Comparison of ENCODE assay signal across 9 cellular contexts in genomic region chr17:77464988-77465357, GRCh38.
DNase-seq lines count a peak whose midpoint lies in the region; ATAC-seq and TF ChIP-seq lines count a peak whose summit lies in the region.
"Had no signal": no experiment of that assay in that cellular context is flagged by ENCODE, and none has a peak within 500 bp of the region (broad histone marks: within the 10 kb centered on the region; RNA-seq: fewer than 3 reads in every experiment).

No MANE protein-coding gene starts in this region.

- intact Hi-C loops in CD14-positive monocyte (cut with micrococcal nuclease) (loop anchor here in 1 of 2 donors (2.0 to 5.0 kb wide), 2 partner anchors 14 to 38 kb away; no protein-coding TSS in a partner anchor), adrenal gland (cut with DNase I) (no loop called here)

- H3K27ac Mint-ChIP-seq in CD14-positive monocyte (peak overlapping the region; percentile 88 to 99 (median 97)), naive B cell (peak overlapping the region; percentile 94 to 99 (median 98))

- no peaks in the 10 kb centered on the region for H3K9me3 ChIP-seq in adrenal gland (replicated peaks in 1 of 3)

- no peak for TF ChIP-seq POLR2A in adrenal gland (IDR thresholded peaks at IDR 0.05)

- peak overlapping the region; percentile 23 for H3K4me3 ChIP-seq in HL-60 (replicated peaks; ENCODE audit: insufficient read depth, low read length)
- H3K4me3 ChIP-seq in adrenal gland: no peak overlapping the region

- H3K27me3 Mint-ChIP-seq in CD14-positive monocyte (ENCODE audit: low read depth in 3 of 3) (peaks cover 0 to 1% (median 0%) of the 10 kb centered on the region in 3 donors), naive B cell (no peaks in the 10 kb centered on the region)

- ATAC-seq in naive B cell (ENCODE audit: low read depth in 2 of 2) (no peak), left lobe of liver (no peak)

- peak overlapping the region; percentile 93 for H3K27ac ChIP-seq in HL-60 (replicated peaks)
- H3K27ac ChIP-seq in adrenal gland: peak overlapping the region in 3 of 5 donors; percentile 20 to 89 (median 57)

- peaks cover 30 to 67% of the 10 kb centered on the region in 2 donors for H3K4me1 ChIP-seq in adrenal gland (replicated peaks in 1 of 2)

- no peak for TF ChIP-seq CTCF in CD14-positive monocyte (IDR thresholded peaks at IDR 0.05)
- TF ChIP-seq CTCF in HL-60 (IDR thresholded peaks at IDR 0.05; ENCODE audit: insufficient read depth, low read length): no peak
- no peak for TF ChIP-seq CTCF in adrenal gland (IDR thresholded peaks at IDR 0.05)

- H3K9me3 Mint-ChIP-seq in CD14-positive monocyte (peaks cover 0 to 4% (median 0%) of the 10 kb centered on the region in 7 donors), naive B cell (peaks cover 0 to 4% (median 0%) of the 10 kb centered on the region in 7 donors)

- WGBS in adrenal gland, 4 donors: 88 to 92% (median 90%) methylated on average over 6 of the region's 6 CpGs

- no peak for DNase-seq in CD14-positive monocyte (ENCODE audit: low spot score)
- no peak for DNase-seq in HL-60 (ENCODE audit: low read depth in 1 of 2, low spot score in 1 of 2)
- DNase-seq in adrenal gland: no peak
- DNase-seq in naive B cell: no peak
- no peak for DNase-seq in NCI-H2171 treated with DMSO at 0.1 percent for 48 hours (lab: John Stamatoyannopoulos, UW)
- DNase-seq in cerebellar nuclear complex (lab: John Stamatoyannopoulos, UW): no peak
- no peak for DNase-seq in left lobe of liver (ENCODE audit: low spot score)
- no peak for DNase-seq in NCI-H1417 treated with DMSO at 0.1 percent for 48 hours (lab: John Stamatoyannopoulos, UW)
- DNase-seq: activated gamma-delta T cell had no signal

- peaks cover 84% of the 10 kb centered on the region for H3K4me1 Mint-ChIP-seq in CD14-positive monocyte
- peaks cover 61 to 90% (median 79%) of the 10 kb centered on the region in 3 donors for H3K4me1 Mint-ChIP-seq in naive B cell

- H3K36me3 Mint-ChIP-seq in CD14-positive monocyte (peaks cover 47 to 56% of the 10 kb centered on the region in 2 donors), naive B cell (peaks cover 4 to 26% of the 10 kb centered on the region in 2 donors)

- H3K27me3 ChIP-seq in HL-60 (ENCODE audit: insufficient read depth, poor library complexity, severe bottlenecking): no peaks in the 10 kb centered on the region
- H3K27me3 ChIP-seq in adrenal gland: no peaks in the 10 kb centered on the region

- H3K36me3 ChIP-seq in adrenal gland (replicated peaks in 1 of 2): no peaks in the 10 kb centered on the region

- H3K4me3 Mint-ChIP-seq in CD14-positive monocyte (peak overlapping the region; percentile 73 to 75), naive B cell (peak overlapping the region; percentile 62 to 94 (median 87))
